ENCODE assay signal across 15 cellular contexts in genomic region chr1:236354330-236355147, GRCh38. TPM values are rescaled to one million over a fixed set of nuclear protein-coding genes. Genes with fewer than 3 reads are reported as not detected.
DNase-seq lines count a peak whose midpoint lies in the region; TF ChIP-seq lines count a peak whose summit lies in the region.
"Had no signal": no experiment of that assay in that cellular context is flagged by ENCODE, and none has a peak within 500 bp of the region (broad histone marks: within the 10 kb centered on the region; RNA-seq: fewer than 3 reads in every experiment).

No MANE protein-coding gene starts in this region.

- peaks cover 6% of the 10 kb centered on the region for H3K9me3 ChIP-seq in adipocyte (ENCODE audit: control insufficient read depth, low read length)
- no peaks in the 10 kb centered on the region for H3K9me3 ChIP-seq in ovary
- H3K9me3 ChIP-seq in tibial nerve, result peaks cover 0 to 19% (median 0%) of the 10 kb centered on the region in 4 donors
- H3K9me3 ChIP-seq: neutrophil had no signal

- DNase-seq in AG10803 (ENCODE audit: low read depth) (peak; percentile 30), HT1080 (ENCODE audit: low read depth) (peak; percentile 51), adipocyte (ENCODE audit: low read depth) (peak; percentile 41), iris pigment epithelial cell (ENCODE audit: low read depth) (peak; percentile 67), SIG-M5 treated with dmso at 0.1 percent for 504 hours (lab: John Stamatoyannopoulos, UW; ENCODE audit: unreplicated experiment) (no peak), ovary (no peak), HEK293T (ENCODE audit: extremely low spot score) (no peak), tibial nerve (ENCODE audit: low spot score in 2 of 2) (no peak)
- DNase-seq: activated CD4-positive, alpha-beta T cell treated with anti-CD3 and anti-CD28 coated beads, Interleukin-2, amount 10 ng/mL, durations not matched to agents 7 days and 5 days; foreskin fibroblast; GOT3; NCI-H146; stomach had no signal

- CTCF ChIA-PET in HEK293T (lab: Yijun Ruan, JAX), result no interaction called here

- H3K27ac ChIP-seq in ovary (no peak overlapping the region), tibial nerve (no peak overlapping the region)
- H3K27ac ChIP-seq: neutrophil, stomach had no signal

- 24 to 31% (median 27%) methylated on average over 4 of the region's 4 CpGs for WGBS in ovary, 3 donors
- 52 to 65% methylated on average over 4 of the region's 4 CpGs for WGBS in tibial nerve, 2 donors

- H3K36me3 ChIP-seq in adipocyte (ENCODE audit: control insufficient read depth, insufficient read depth, low read length, severe bottlenecking), result no peaks in the 10 kb centered on the region
- H3K36me3 ChIP-seq in ovary, result no peaks in the 10 kb centered on the region
- H3K36me3 ChIP-seq in tibial nerve, result no peaks in the 10 kb centered on the region
- H3K36me3 ChIP-seq: neutrophil, stomach had no signal

- H3K27me3 ChIP-seq in adipocyte (replicated peaks; ENCODE audit: control insufficient read depth, insufficient read depth, low read length) (peaks cover 4% of the 10 kb centered on the region), ovary (no peaks in the 10 kb centered on the region), tibial nerve (no peaks in the 10 kb centered on the region)
- H3K27me3 ChIP-seq: stomach had no signal

- H3K9ac ChIP-seq in adipocyte (ENCODE audit: low read length), result no peak overlapping the region

- POLR2A ChIA-PET in HEK293T (lab: Yijun Ruan, JAX), result no interaction called here

- intact Hi-C loops in ovary (cut with DNase I), result no loop called here

- TF ChIP-seq EP300 in ovary (IDR thresholded peaks at IDR 0.05) (no peak), tibial nerve (IDR thresholded peaks at IDR 0.05) (no peak)

- TF ChIP-seq POLR2A in ovary (IDR thresholded peaks at IDR 0.05), result no peak
- TF ChIP-seq POLR2A in tibial nerve (IDR thresholded peaks at IDR 0.05), result no peak

- H3K4me1 ChIP-seq in adipocyte (ENCODE audit: control insufficient read depth, insufficient read depth, low read length) (no peaks in the 10 kb centered on the region), ovary (ENCODE audit: insufficient read depth) (no peaks in the 10 kb centered on the region), tibial nerve (no peaks in the 10 kb centered on the region)
- H3K4me1 ChIP-seq: stomach had no signal

- TF ChIP-seq CTCF in AG10803 (conservative IDR thresholded peaks at IDR 0.05; ENCODE audit: low read length), result no peak
- no peak for TF ChIP-seq CTCF in ovary (IDR thresholded peaks at IDR 0.05)
- TF ChIP-seq CTCF in tibial nerve (IDR thresholded peaks at IDR 0.05), result no peak

- H3K4me3 ChIP-seq in AG10803 (ENCODE audit: low read length) (no peak overlapping the region), adipocyte (ENCODE audit: low read length) (no peak overlapping the region), ovary (no peak overlapping the region), tibial nerve (no peak overlapping the region)
- H3K4me3 ChIP-seq: stomach had no signal

TF ChIP-seq in HEK293T, 16 proteins besides CTCF, POLR2A, EP300 and RAD21:
- TF ChIP-seq ARNT (IDR thresholded peaks at IDR 0.05) (no peak), NFRKB (IDR thresholded peaks at IDR 0.05) (no peak), ZNF384 (IDR thresholded peaks at IDR 0.05) (no peak), TARDBP (IDR thresholded peaks at IDR 0.05) (no peak), CTBP1 (IDR thresholded peaks at IDR 0.05; ENCODE audit: borderline replicate concordance) (no peak), PKNOX1 (IDR thresholded peaks at IDR 0.05) (no peak), BHLHE40 (IDR thresholded peaks at IDR 0.05; ENCODE audit: borderline replicate concordance) (no peak), HDGF (IDR thresholded peaks at IDR 0.05; ENCODE audit: borderline replicate concordance) (no peak), FOXK2 (IDR thresholded peaks at IDR 0.05) (no peak), LEF1 (IDR thresholded peaks at IDR 0.05; ENCODE audit: borderline replicate concordance) (no peak), ELF4 (IDR thresholded peaks at IDR 0.05) (no peak), L3MBTL2 (conservative IDR thresholded peaks at IDR 0.05) (no peak), SP1 (IDR thresholded peaks at IDR 0.05) (no peak), FOXM1 (IDR thresholded peaks at IDR 0.05; ENCODE audit: borderline replicate concordance) (no peak), SUZ12 (IDR thresholded peaks at IDR 0.05) (no peak)

RNA-seq across cellular contexts. Expression of gene EDARADD, which starts 39.5 kb away (rescaled TPM):
- 3.7 and 3.8 TPM in 2 replicates for total RNA-seq in HT1080 (2014; rRNA removed; shearing (Covaris generic))
- polyA plus RNA-seq in HT1080 (2015; cell fraction: cytosol; rRNA removed), result 0.33 and 0.63 TPM in 2 replicates
- 0.11 and 0.60 TPM in 2 replicates for polyA plus RNA-seq in HT1080 (2015; cell fraction: nucleus; rRNA removed)
- 1 to 10 TPM in 1 of 7 donors, under 1 TPM in 6; 0.42 to 2.9 (median 0.51) TPM for total RNA-seq in ovary
- 1 to 10 TPM in 1 of 2 donors, under 1 TPM in 1; 0.29 to 1.1 TPM for polyA plus RNA-seq in ovary
- 1 to 10 TPM in 1 of 4 donors, under 1 TPM in 3; 0.42 to 1.2 (median 0.82) TPM for total RNA-seq in tibial nerve
- total RNA-seq: B cell had no signal

Comparison
In these comparisons a context has a peak if more than half of its experiments do, and no peak if none do; other contexts are left out.
1. DNase-seq: peak in AG10803 (single experiment), HT1080 (single experiment), adipocyte (single experiment) and iris pigment epithelial cell (single experiment); none in SIG-M5 treated with dmso at 0.1 percent for 504 hours (single experiment), ovary (0 of 5), HEK293T (single experiment) and tibial nerve (0 of 2).